ENCODE assay signal across 6 cellular contexts in genomic region chr3:117447419-117447818, GRCh38.
"Had no signal": no experiment of that assay in that cellular context is flagged by ENCODE, and none has a peak within 500 bp of the region (broad histone marks: within the 10 kb centered on the region; RNA-seq: fewer than 3 reads in every experiment).

No MANE protein-coding gene starts in this region.

- DNase-seq: GM23248, GOT3, H7, H9, HCEC 1CT, HFFc6 had no signal
